In the genomic region with DNA sequence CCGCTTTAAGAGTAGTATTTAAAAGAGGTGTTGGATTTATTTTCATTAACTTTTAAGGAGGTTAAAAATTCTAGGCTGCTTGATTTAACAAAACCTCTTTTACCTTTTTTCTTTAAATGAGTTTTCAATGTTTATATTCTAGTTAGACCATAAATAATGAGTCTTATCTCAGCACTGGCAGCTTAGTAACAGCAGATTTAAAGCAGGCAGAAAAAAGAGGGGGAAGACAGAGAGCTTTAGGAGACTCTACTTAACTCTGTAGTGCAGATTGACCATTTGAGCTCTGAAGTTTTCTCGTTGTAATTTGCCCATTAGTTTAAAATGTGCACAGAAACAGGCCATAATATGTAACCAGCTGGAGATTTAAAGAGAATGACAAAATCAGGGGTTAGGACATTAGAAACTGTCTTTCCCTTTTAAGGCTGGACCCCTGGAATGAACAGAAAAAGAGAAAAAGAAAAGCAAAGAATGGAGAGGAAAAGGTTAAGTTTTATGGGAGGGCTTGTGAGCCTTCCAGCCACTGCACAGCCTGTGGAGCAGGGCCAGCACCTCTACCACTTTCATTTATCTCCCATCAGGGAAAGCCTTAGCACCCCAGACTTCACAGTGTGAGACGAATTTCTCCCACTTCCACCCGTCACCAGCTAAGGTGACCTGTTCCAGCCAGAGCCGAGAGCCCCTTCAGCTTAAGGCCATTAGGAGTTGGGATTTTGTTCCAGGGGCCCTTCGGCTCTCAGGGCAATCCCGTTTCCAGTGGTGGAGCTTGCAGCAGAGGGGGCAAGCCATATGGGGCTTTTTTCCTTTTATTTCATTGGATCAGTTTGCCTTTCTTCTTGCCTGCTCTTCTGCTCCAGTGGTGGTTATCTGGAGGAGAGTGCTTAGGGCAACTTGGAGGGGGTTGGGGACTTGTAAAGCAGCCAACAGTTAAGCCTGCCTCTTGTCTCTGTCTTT, we compare ENCODE assay signal across 16 cellular contexts. TPM values are rescaled to one million over a fixed set of nuclear protein-coding genes. Genes with fewer than 3 reads are reported as not detected.
DNase-seq lines count a peak whose midpoint lies in the region; ATAC-seq, FAIRE-seq and TF ChIP-seq lines count a peak whose summit lies in the region.
"Had no signal": no experiment of that assay in that cellular context is flagged by ENCODE, and none has a peak within 500 bp of the region (broad histone marks: within the 10 kb centered on the region; RNA-seq: fewer than 3 reads in every experiment).

No MANE protein-coding gene starts in this region.

- TF ChIP-seq POLR2A in stomach (IDR thresholded peaks at IDR 0.05): no peak
- no peak for TF ChIP-seq POLR2A in GM12892 (IDR thresholded peaks at IDR 0.05; ENCODE audit: low read depth, low read length)

- TF ChIP-seq CTCF in dorsolateral prefrontal cortex (IDR thresholded peaks at IDR 0.05 in 54 of 56, conservative IDR thresholded peaks at IDR 0.05 in 2 of 56; ENCODE audit: low read depth in 1 of 56, partially characterized antibody in 56 of 56) (no peak), lower lobe of right lung (IDR thresholded peaks at IDR 0.05) (no peak), stomach (IDR thresholded peaks at IDR 0.05) (no peak)

- H3K4me3 ChIP-seq in dorsolateral prefrontal cortex: peak overlapping the region in 30 of 59 donors; percentile 1 to 45 (median 24)
- peak overlapping the region; percentile 29 for H3K4me3 ChIP-seq in lower lobe of right lung
- peak overlapping the region; percentile 17 to 32 (median 24) for H3K4me3 ChIP-seq in stomach
- H3K4me3 ChIP-seq: mucosa of descending colon had no signal

- no peak for TF ChIP-seq EP300 in stomach (IDR thresholded peaks at IDR 0.05)

- H3K9me3 ChIP-seq in lower lobe of right lung (no peaks in the 10 kb centered on the region), stomach (no peaks in the 10 kb centered on the region)
- H3K9me3 ChIP-seq: mucosa of descending colon had no signal

- H3K27me3 ChIP-seq in dorsolateral prefrontal cortex (peaks cover 0 to 1% (median 0%) of the 10 kb centered on the region in 45 donors), lower lobe of right lung (ENCODE audit: low read depth) (no peaks in the 10 kb centered on the region), stomach (no peaks in the 10 kb centered on the region)

- intact Hi-C loops in dorsolateral prefrontal cortex (cut with DNase I) (no loop called here), lower lobe of right lung (cut with DNase I) (no loop called here), stomach (cut with DNase I; ENCODE audit: low total_unique reads) (no loop called here)

- ATAC-seq in lower lobe of right lung (no peak), GM19351 (IDR thresholded peaks at IDR 0.05; ENCODE audit: unreplicated experiment) (no peak)
- ATAC-seq: activated CD8-positive, alpha-beta T cell treated with anti-CD3 and anti-CD28 coated beads, Interleukin-2, amount 10 ng/mL, durations not matched to agents 7 days and 5 days; mucosa of descending colon had no signal

- H3K4me1 ChIP-seq in lower lobe of right lung (peaks cover 6% of the 10 kb centered on the region), stomach (peaks cover 11 to 32% (median 21%) of the 10 kb centered on the region in 4 donors)

- FAIRE-seq in GM12892 (lab: Jason Lieb, UNC): no peak

- 28 to 39% (median 35%) methylated on average over 7 of the region's 7 CpGs for WGBS in stomach, 5 donors

- DNase-seq in NCI-H82 (lab: John Stamatoyannopoulos, UW): peak; percentile 78
- no peak for DNase-seq in dorsolateral prefrontal cortex
- no peak for DNase-seq in lower lobe of right lung
- no peak for DNase-seq in stomach
- no peak for DNase-seq in mucosa of gallbladder (ENCODE audit: low spot score)
- DNase-seq in DMS79 (lab: John Stamatoyannopoulos, UW): no peak
- no peak for DNase-seq in GM12892 (ENCODE audit: insufficient read length)
- DNase-seq: activated CD8-positive, alpha-beta T cell treated with anti-CD3 and anti-CD28 coated beads, Interleukin-2, amount 10 ng/mL, durations not matched to agents 7 days and 5 days; activated naive CD4-positive, alpha-beta T cell treated with anti-CD3 and anti-CD28 coated beads, Interleukin-2, amount 50 U/mL, for 16 hours; CD4-positive, alpha-beta T cell; effector CD8-positive, alpha-beta T cell; H7; mucosa of descending colon; NCI-H1694 treated with DMSO at 0.1 percent for 48 hours; stimulated activated CD4-positive, alpha-beta T cell treated with anti-CD3 and anti-CD28 coated beads, Interleukin-12 subunit alpha, Interleukin-12 subunit beta, amount 100 ng/mL, for 4 hours had no signal

- H3K27ac ChIP-seq in dorsolateral prefrontal cortex (no peak overlapping the region), lower lobe of right lung (no peak overlapping the region), stomach (peak overlapping the region in 2 of 5 donors; percentile 4 to 50)

- no peaks in the 10 kb centered on the region for H3K36me3 ChIP-seq in lower lobe of right lung
- H3K36me3 ChIP-seq in stomach: no peaks in the 10 kb centered on the region

RNA-seq across cellular contexts. Expression of gene IL22, which starts 8.1 kb away (rescaled TPM):
- total RNA-seq in dorsolateral prefrontal cortex: not detected
- not detected for total RNA-seq in lower lobe of right lung
- total RNA-seq in stomach: not detected
- under 1 TPM in 1 of 3 donors, not detected in 2; 0.15 TPM for polyA plus RNA-seq in stomach
- total RNA-seq in mucosa of gallbladder: not detected
- polyA plus RNA-seq in GM12892 (2012; ENCODE audit: missing spikeins): not detected
- total RNA-seq: activated CD8-positive, alpha-beta T cell treated with anti-CD3 and anti-CD28 coated beads, Interleukin-2, amount 10 ng/mL, durations not matched to agents 7 days and 5 days; CD4-positive, alpha-beta T cell; H7; mucosa of descending colon had no signal

RNA-seq across cellular contexts. Expression of gene IL26, which starts 19.7 kb away (rescaled TPM):
- under 1 TPM in 1 of 120 experiments, not detected in 119; 0.60 TPM for total RNA-seq in dorsolateral prefrontal cortex
- total RNA-seq in lower lobe of right lung: not detected
- not detected for total RNA-seq in stomach
- polyA plus RNA-seq in stomach: not detected
- total RNA-seq in mucosa of gallbladder: not detected
- polyA plus RNA-seq in GM12892 (2012; ENCODE audit: missing spikeins): 0.25 TPM
- total RNA-seq: H7, mucosa of descending colon had no signal
